Comparison of ENCODE assay signal across 11 cellular contexts in the genomic region with DNA sequence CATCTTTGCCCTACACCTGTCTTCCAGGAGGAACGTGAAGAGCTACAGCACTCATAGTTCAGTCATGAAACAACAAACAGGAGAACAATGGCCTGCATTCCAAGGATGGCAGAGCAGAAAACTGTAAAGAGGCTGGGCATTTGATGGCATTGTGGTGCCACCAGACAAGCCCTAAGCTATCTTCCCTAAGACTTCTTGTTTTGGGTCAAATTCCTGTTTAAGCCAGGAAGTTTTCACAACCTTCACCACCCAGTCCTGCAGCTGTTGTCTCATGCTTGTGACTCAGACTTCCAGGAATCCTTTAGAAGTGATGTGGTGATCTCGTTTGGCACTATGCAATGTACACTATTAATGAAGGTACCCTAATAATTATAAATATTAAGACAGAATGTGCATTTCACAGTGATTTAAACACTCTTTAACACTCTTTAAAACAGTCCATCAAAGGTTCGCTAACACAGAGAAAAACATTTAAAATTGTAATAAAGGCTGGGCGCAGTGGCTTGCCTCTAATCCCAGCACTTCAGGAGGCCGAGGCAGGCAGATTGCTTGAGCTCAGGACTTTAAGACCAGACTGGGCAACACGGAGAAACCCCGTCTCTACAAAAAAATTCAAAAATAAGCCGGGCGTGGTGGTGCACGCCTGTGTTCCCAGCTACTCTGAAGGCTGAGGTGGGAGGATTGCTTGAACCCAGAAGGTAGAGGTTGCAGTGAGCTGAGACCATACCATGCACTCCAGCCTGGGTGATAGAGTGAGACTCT. TPM values are rescaled to one million over a fixed set of nuclear protein-coding genes. Genes with fewer than 3 reads are reported as not detected.
DNase-seq lines count a peak whose midpoint lies in the region; TF ChIP-seq lines count a peak whose summit lies in the region.
"Had no signal": no experiment of that assay in that cellular context is flagged by ENCODE, and none has a peak within 500 bp of the region (broad histone marks: within the 10 kb centered on the region; RNA-seq: fewer than 3 reads in every experiment).

No MANE protein-coding gene starts in this region.

- H3K4me1 Mint-ChIP-seq in osteocyte (ENCODE audit: unreplicated experiment) = peaks cover 39% of the 10 kb centered on the region

- no peak for TF ChIP-seq CTCF in epithelial cell of esophagus (IDR thresholded peaks at IDR 0.05; ENCODE audit: insufficient read depth, low read depth, low read length, missing control alignments)
- no peak for TF ChIP-seq CTCF in osteocyte (IDR thresholded peaks at IDR 0.05)

- DNase-seq in GF-D8 (lab: John Stamatoyannopoulos, UW) = peak; percentile 77
- DNase-seq in NCI-H226 = peak; percentile 80
- DNase-seq in epithelial cell of esophagus (ENCODE audit: low read depth) = peak; percentile 86
- no peak for DNase-seq in osteocyte (ENCODE audit: extremely low spot score, unreplicated experiment)
- DNase-seq in NCI-H748 (lab: John Stamatoyannopoulos, UW; ENCODE audit: unreplicated experiment) = no peak
- no peak for DNase-seq in SHP77 treated with DMSO at 0.1 percent for 48 hours (lab: John Stamatoyannopoulos, UW)
- DNase-seq in activated gamma-delta T cell treated with Interleukin-2 at 50 U/mL for 16 hours = no peak
- DNase-seq: activated CD4-positive, alpha-beta T cell treated with anti-CD3 and anti-CD28 coated beads, Interleukin-2, amount 50 U/mL, for 1 hour; activated naive CD8-positive, alpha-beta T cell treated with anti-CD3 and anti-CD28 coated beads, Interleukin-2, amount 50 U/mL, for 24 hours; NCI-H187; RPMI8226 had no signal

- peak overlapping the region; percentile 53 for H3K27ac Mint-ChIP-seq in osteocyte (ENCODE audit: unreplicated experiment)
- H3K27ac Mint-ChIP-seq: activated naive CD8-positive, alpha-beta T cell treated with anti-CD3 and anti-CD28 coated beads, Interleukin-2, amount 50 U/mL, for 24 hours had no signal

- no peak overlapping the region for H3K4me3 ChIP-seq in epithelial cell of esophagus (ENCODE audit: low read length)

- no peaks in the 10 kb centered on the region for H3K9me3 Mint-ChIP-seq in osteocyte (ENCODE audit: unreplicated experiment)
- H3K9me3 Mint-ChIP-seq: activated naive CD8-positive, alpha-beta T cell treated with anti-CD3 and anti-CD28 coated beads, Interleukin-2, amount 50 U/mL, for 24 hours had no signal

- no peak overlapping the region for H3K4me3 Mint-ChIP-seq in osteocyte (ENCODE audit: unreplicated experiment)

- H3K36me3 Mint-ChIP-seq in osteocyte (ENCODE audit: unreplicated experiment) = peaks cover 6% of the 10 kb centered on the region

- no peaks in the 10 kb centered on the region for H3K27me3 Mint-ChIP-seq in osteocyte (ENCODE audit: unreplicated experiment)
- H3K27me3 Mint-ChIP-seq: activated naive CD8-positive, alpha-beta T cell treated with anti-CD3 and anti-CD28 coated beads, Interleukin-2, amount 50 U/mL, for 24 hours had no signal

RNA-seq across cellular contexts. Expression of gene HERPUD2, which starts 2.7 kb away (rescaled TPM):
- 31.8 and 34.8 TPM in 2 replicates for total RNA-seq in osteocyte

Comparison
In these comparisons a context has a peak if more than half of its experiments do, and no peak if none do; other contexts are left out.
1. DNase-seq: peak in GF-D8 (single experiment), NCI-H226 (single experiment) and epithelial cell of esophagus (single experiment); none in osteocyte (single experiment), NCI-H748 (single experiment), SHP77 treated with DMSO at 0.1 percent for 48 hours (single experiment) and activated gamma-delta T cell treated with Interleukin-2 at 50 U/mL for 16 hours (single experiment).